Comparison of ENCODE assay signal across 25 cellular contexts in the genomic region with DNA sequence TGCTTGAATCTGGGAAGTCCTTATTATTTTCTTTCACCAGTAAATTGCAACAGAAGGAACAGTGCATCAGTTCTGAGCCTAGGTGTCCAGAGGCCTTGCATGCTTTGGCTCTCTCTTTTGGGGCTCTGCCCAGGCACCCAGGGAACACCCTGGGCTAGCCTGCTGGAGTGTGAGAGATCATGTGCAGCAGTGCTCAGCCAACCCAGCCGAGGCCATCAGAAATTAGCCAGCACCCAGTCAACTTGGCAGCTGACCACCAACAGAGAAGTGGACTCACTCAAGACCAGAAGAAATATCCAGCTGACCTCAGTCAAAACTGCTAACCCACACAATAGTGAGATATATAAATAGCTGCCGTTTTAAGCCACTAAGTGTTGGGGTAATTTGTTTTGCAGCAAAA. TPM values are rescaled to one million over a fixed set of nuclear protein-coding genes. Genes with fewer than 3 reads are reported as not detected.
DNase-seq lines count a peak whose midpoint lies in the region; ATAC-seq, FAIRE-seq and TF ChIP-seq lines count a peak whose summit lies in the region.
"Had no signal": no experiment of that assay in that cellular context is flagged by ENCODE, and none has a peak within 500 bp of the region (broad histone marks: within the 10 kb centered on the region; RNA-seq: fewer than 3 reads in every experiment).

No MANE protein-coding gene starts in this region.

- FAIRE-seq in kidney (lab: Jason Lieb, UNC): no peak
- FAIRE-seq: bronchial epithelial cell had no signal

- H3K27me3 Mint-ChIP-seq in CD4-positive, alpha-beta memory T cell: peaks cover 7 to 10% of the 10 kb centered on the region in 2 donors

- H3K4me3 ChIP-seq in astrocyte of the spinal cord (ENCODE audit: low read depth, low read length) (no peak overlapping the region), gastroesophageal sphincter (no peak overlapping the region), upper lobe of right lung (no peak overlapping the region), kidney (ENCODE audit: low read length in 2 of 2) (no peak overlapping the region)
- no peak overlapping the region for H3K4me3 ChIP-seq in CD4-positive, alpha-beta memory T cell (ENCODE audit: low read length in 2 of 2)
- H3K4me3 ChIP-seq: BLaER1 treated with 17β-estradiol and CSF1 and Interleukin-3, amounts not matched to agents 10 nM and 100 nM; right lobe of liver had no signal

- CTCF ChIA-PET in CD4-positive, alpha-beta memory T cell (lab: Charles Lee; ENCODE audit: partially characterized antibody): no interaction called here

- WGBS in gastroesophageal sphincter (ENCODE audit: low coverage in 1 of 2), 2 donors: 0 to 22% methylated on average over 1 of the region's 2 CpGs

- POLR2A ChIA-PET in CD4-positive, alpha-beta memory T cell (lab: Charles Lee; ENCODE audit: partially characterized antibody): no interaction called here

- ATAC-seq in gastroesophageal sphincter (peak; percentile 78), upper lobe of right lung (peak; percentile 42), GM19035 (IDR thresholded peaks at IDR 0.05; ENCODE audit: unreplicated experiment) (no peak)
- ATAC-seq: effector memory CD8-positive, alpha-beta T cell had no signal

- DNase-seq in astrocyte of the spinal cord (ENCODE audit: low read depth, low spot score): peak; percentile 31
- DNase-seq in myocyte (ENCODE audit: low read depth): peak; percentile 80
- no peak for DNase-seq in upper lobe of right lung
- no peak for DNase-seq in kidney
- DNase-seq in NCI-H1417 (lab: John Stamatoyannopoulos, UW): no peak
- DNase-seq in CD4-positive, alpha-beta memory T cell: no peak
- DNase-seq: activated CD4-positive, alpha-beta T cell treated with anti-CD3 and anti-CD28 coated beads for 4 hours; activated naive CD4-positive, alpha-beta T cell treated with anti-CD3 and anti-CD28 coated beads, Interleukin-2, amount 50 U/mL, for 16 hours; DMS 273 treated with DMSO at 0.1 percent for 48 hours; effector memory CD8-positive, alpha-beta T cell; foreskin melanocyte; H7; NCI-H1930; NCI-H510A; right lobe of liver; stimulated activated CD4-positive, alpha-beta T cell treated with anti-CD3 and anti-CD28 coated beads, Interleukin-4, amount 100 ng/mL, for 24 hours; stimulated activated CD8-positive, alpha-beta memory T cell treated with anti-CD3 and anti-CD28 coated beads, Interleukin-4, amount 100 ng/mL, for 48 hours; trophoblast cell had no signal

- in situ Hi-C loops in astrocyte of the spinal cord (cut with HindIII; ENCODE audit: low sequenced_read_pairs): no loop called here

- no peak overlapping the region for H3K9ac ChIP-seq in kidney (ENCODE audit: low read length in 2 of 2)
- H3K9ac ChIP-seq: BLaER1 treated with 17β-estradiol and CSF1 and Interleukin-3, amounts not matched to agents 10 nM and 100 nM had no signal

- no peak overlapping the region for H3K4me3 Mint-ChIP-seq in CD4-positive, alpha-beta memory T cell
- H3K4me3 Mint-ChIP-seq: effector memory CD8-positive, alpha-beta T cell; memory B cell; neural crest cell had no signal

- H3K36me3 ChIP-seq in gastroesophageal sphincter (no peaks in the 10 kb centered on the region), upper lobe of right lung (no peaks in the 10 kb centered on the region), kidney (ENCODE audit: control insufficient read depth in 1 of 2, insufficient read depth in 2 of 2, low read length in 2 of 2) (no peaks in the 10 kb centered on the region)
- no peaks in the 10 kb centered on the region for H3K36me3 ChIP-seq in CD4-positive, alpha-beta memory T cell (ENCODE audit: insufficient read depth, low read length)
- H3K36me3 ChIP-seq: BLaER1 treated with 17β-estradiol and CSF1 and Interleukin-3, amounts not matched to agents 10 nM and 100 nM; right lobe of liver had no signal

- H3K9me3 ChIP-seq in gastroesophageal sphincter (no peaks in the 10 kb centered on the region), upper lobe of right lung (no peaks in the 10 kb centered on the region), kidney (ENCODE audit: control insufficient read depth in 1 of 2, low read length in 2 of 2) (no peaks in the 10 kb centered on the region)
- no peaks in the 10 kb centered on the region for H3K9me3 ChIP-seq in CD4-positive, alpha-beta memory T cell (ENCODE audit: control insufficient read depth in 1 of 2, low read length in 2 of 2)
- H3K9me3 ChIP-seq: right lobe of liver had no signal

- no peak for TF ChIP-seq POLR2A in gastroesophageal sphincter (IDR thresholded peaks at IDR 0.05)

- TF ChIP-seq EP300 in gastroesophageal sphincter (IDR thresholded peaks at IDR 0.05): no peak

- peaks cover 0 to 3% (median 0%) of the 10 kb centered on the region in 4 donors for H3K4me1 Mint-ChIP-seq in CD4-positive, alpha-beta memory T cell

- intact Hi-C loops in upper lobe of right lung (cut with DNase I) (no loop called here), kidney (cut with DNase I) (loop anchor here (10.0 kb wide), 1 partner anchor 58 kb away; no protein-coding TSS in a partner anchor)
- intact Hi-C loops in CD4-positive, alpha-beta memory T cell (cut with micrococcal nuclease): no loop called here

- TF ChIP-seq CTCF in astrocyte of the spinal cord (IDR thresholded peaks at IDR 0.05; ENCODE audit: low read depth, low read length): no peak
- TF ChIP-seq CTCF in gastroesophageal sphincter (IDR thresholded peaks at IDR 0.05): no peak
- no peak for TF ChIP-seq CTCF in upper lobe of right lung (IDR thresholded peaks at IDR 0.05)
- TF ChIP-seq CTCF in kidney (IDR thresholded peaks at IDR 0.05; ENCODE audit: borderline replicate concordance, extremely low read depth, insufficient read depth): no peak

- H3K36me3 Mint-ChIP-seq in CD4-positive, alpha-beta memory T cell: peaks cover 1 to 9% of the 10 kb centered on the region in 2 donors

- peak overlapping the region in 3 of 4 donors; percentile 38 to 45 (median 43) for H3K27ac ChIP-seq in gastroesophageal sphincter
- H3K27ac ChIP-seq in upper lobe of right lung: no peak overlapping the region
- no peak overlapping the region for H3K27ac ChIP-seq in kidney (ENCODE audit: low read depth in 2 of 2, low read length in 2 of 2)
- no peak overlapping the region for H3K27ac ChIP-seq in CD4-positive, alpha-beta memory T cell (ENCODE audit: low read depth, low read length)
- H3K27ac ChIP-seq: BLaER1 treated with 17β-estradiol and CSF1 and Interleukin-3, amounts not matched to agents 10 nM and 100 nM; right lobe of liver had no signal

- H3K9me3 Mint-ChIP-seq in CD4-positive, alpha-beta memory T cell: peaks cover 0 to 11% (median 7%) of the 10 kb centered on the region in 8 donors
- H3K9me3 Mint-ChIP-seq: effector memory CD8-positive, alpha-beta T cell had no signal

- no peak overlapping the region for H3K27ac Mint-ChIP-seq in CD4-positive, alpha-beta memory T cell
- H3K27ac Mint-ChIP-seq: effector memory CD8-positive, alpha-beta T cell; memory B cell had no signal

- H3K4me1 ChIP-seq in gastroesophageal sphincter: peaks cover 12 to 52% (median 38%) of the 10 kb centered on the region in 3 donors
- H3K4me1 ChIP-seq in upper lobe of right lung: peaks cover 28% of the 10 kb centered on the region
- peaks cover 0 to 3% of the 10 kb centered on the region in 2 donors for H3K4me1 ChIP-seq in kidney (ENCODE audit: control insufficient read depth in 1 of 2, insufficient read depth in 1 of 2, low read depth in 1 of 2, low read length in 2 of 2)
- H3K4me1 ChIP-seq in CD4-positive, alpha-beta memory T cell (ENCODE audit: insufficient read depth, low read length): no peaks in the 10 kb centered on the region
- H3K4me1 ChIP-seq: BLaER1 treated with 17β-estradiol and CSF1 and Interleukin-3, amounts not matched to agents 10 nM and 100 nM; right lobe of liver had no signal

- no peaks in the 10 kb centered on the region for H3K27me3 ChIP-seq in gastroesophageal sphincter
- H3K27me3 ChIP-seq in upper lobe of right lung: no peaks in the 10 kb centered on the region
- peaks cover 7% of the 10 kb centered on the region for H3K27me3 ChIP-seq in CD4-positive, alpha-beta memory T cell (ENCODE audit: insufficient read depth, low read length)
- H3K27me3 ChIP-seq: BLaER1 treated with 17β-estradiol and CSF1 and Interleukin-3, amounts not matched to agents 10 nM and 100 nM; right lobe of liver had no signal

RNA-seq across cellular contexts. Expression of gene P4HA3, which starts 11.2 kb away (rescaled TPM):
- total RNA-seq in gastroesophageal sphincter (1 to 10 TPM in 1 of 4 donors, under 1 TPM in 2, not detected in 1; 0.69 to 2.9 (median 0.94) TPM), myocyte (0.42 TPM in 1 of 2 replicates, not detected in the other), upper lobe of right lung (0.96 TPM), kidney (1.2 TPM)
- polyA plus RNA-seq in myocyte (2012): 2.3 TPM
- 0.39 TPM for polyA plus RNA-seq in kidney (ENCODE audit: insufficient read depth, low read depth, low replicate concordance)
- not detected for total RNA-seq in CD4-positive, alpha-beta memory T cell
- polyA plus RNA-seq in CD4-positive, alpha-beta memory T cell: not detected
- total RNA-seq: HT-29, neural crest cell had no signal

Comparison
In these comparisons a context has a peak if more than half of its experiments do, and no peak if none do; other contexts are left out.
1. DNase-seq: peak in astrocyte of the spinal cord (single experiment) and myocyte (single experiment); none in upper lobe of right lung (single experiment), kidney (single experiment), NCI-H1417 (0 of 3) and CD4-positive, alpha-beta memory T cell (0 of 5).
2. H3K27ac ChIP-seq: peak in gastroesophageal sphincter (3 of 4); none in upper lobe of right lung (single experiment), kidney (0 of 2) and CD4-positive, alpha-beta memory T cell (single experiment).